ENCODE assay signal across 8 cellular contexts in the genomic region with DNA sequence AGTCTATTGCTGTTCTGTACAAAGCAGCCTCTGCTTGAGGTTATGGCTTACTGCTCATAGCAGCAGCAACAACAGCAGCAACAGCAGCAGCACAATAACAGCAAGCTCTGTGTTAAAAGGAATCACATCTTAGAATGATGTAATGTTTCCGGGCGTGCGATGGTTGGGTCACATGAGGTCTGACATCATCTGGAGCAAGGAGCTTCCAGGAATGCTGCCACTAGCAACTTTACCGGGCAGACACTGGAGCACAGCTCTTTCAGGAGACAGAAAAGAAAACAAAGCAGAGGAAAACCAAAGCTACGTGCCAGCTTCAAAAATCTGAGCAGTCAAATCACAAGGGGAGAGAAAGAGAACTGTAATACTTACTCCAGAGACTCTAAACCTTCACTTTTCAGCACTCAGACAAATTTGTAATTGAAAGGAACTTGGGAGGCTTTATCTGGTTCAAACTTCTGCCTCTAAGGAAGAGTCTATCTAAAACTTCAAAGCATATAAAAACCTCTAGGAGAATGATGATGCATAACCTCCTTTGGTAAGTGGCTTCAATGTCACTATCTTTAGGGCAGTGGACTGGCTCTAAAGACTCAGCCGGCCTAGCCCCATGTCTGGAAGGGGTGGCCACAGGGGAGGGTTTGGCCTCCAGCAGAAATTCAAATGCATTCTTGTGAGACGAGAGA. TPM values are rescaled to one million over a fixed set of nuclear protein-coding genes. Genes with fewer than 3 reads are reported as not detected.
DNase-seq lines count a peak whose midpoint lies in the region; ATAC-seq, FAIRE-seq and TF ChIP-seq lines count a peak whose summit lies in the region.

No MANE protein-coding gene starts in this region.

- ATAC-seq in HG03095 (IDR thresholded peaks at IDR 0.05; ENCODE audit: unreplicated experiment) = no peak
- ATAC-seq in naive thymus-derived CD4-positive, alpha-beta T cell = no peak

- H3K27me3 ChIP-seq in bronchial epithelial cell (ENCODE audit: control insufficient read depth, insufficient read depth, low read length) = no peaks in the 10 kb centered on the region
- H3K27me3 ChIP-seq in kidney epithelial cell (ENCODE audit: control insufficient read depth, insufficient read depth, low read length) = no peaks in the 10 kb centered on the region
- no peaks in the 10 kb centered on the region for H3K27me3 ChIP-seq in naive thymus-derived CD4-positive, alpha-beta T cell (ENCODE audit: control insufficient read depth in 2 of 2, insufficient read depth in 2 of 2, low read length in 2 of 2)

- POLR2A ChIA-PET in naive thymus-derived CD4-positive, alpha-beta T cell (lab: Charles Lee) = no interaction called here

- TF ChIP-seq CTCF in bronchial epithelial cell (IDR thresholded peaks at IDR 0.05; ENCODE audit: insufficient read depth, low read length, severe bottlenecking) = no peak
- TF ChIP-seq CTCF in kidney epithelial cell (IDR thresholded peaks at IDR 0.05; ENCODE audit: insufficient read depth, low read length, poor library complexity, severe bottlenecking) = no peak

- H3K36me3 ChIP-seq in bronchial epithelial cell (ENCODE audit: control insufficient read depth, insufficient read depth, low read length) (no peaks in the 10 kb centered on the region), kidney epithelial cell (ENCODE audit: control insufficient read depth, insufficient read depth, low read length) (no peaks in the 10 kb centered on the region)
- H3K36me3 ChIP-seq in naive thymus-derived CD4-positive, alpha-beta T cell (ENCODE audit: control insufficient read depth in 2 of 3, insufficient read depth in 3 of 3, low read length in 3 of 3) = no peaks in the 10 kb centered on the region

- H3K4me3 Mint-ChIP-seq in naive thymus-derived CD4-positive, alpha-beta T cell = peak overlapping the region in 1 of 10 donors; percentile 34

- H3K27ac ChIP-seq in substantia nigra (ENCODE audit: low read depth, low read length, poor library complexity, severe bottlenecking) = no peak overlapping the region
- H3K27ac ChIP-seq in naive thymus-derived CD4-positive, alpha-beta T cell (ENCODE audit: low read depth, low read length) = no peak overlapping the region

- no peaks in the 10 kb centered on the region for H3K36me3 Mint-ChIP-seq in naive thymus-derived CD4-positive, alpha-beta T cell

- peaks cover 0 to 5% (median 0%) of the 10 kb centered on the region in 7 donors for H3K4me1 Mint-ChIP-seq in naive thymus-derived CD4-positive, alpha-beta T cell

- FAIRE-seq in bronchial epithelial cell (lab: Jason Lieb, UNC) = no peak

- H3K27ac Mint-ChIP-seq in naive thymus-derived CD4-positive, alpha-beta T cell = no peak overlapping the region

- in situ Hi-C loops in G401 (cut with HindIII; ENCODE audit: low sequenced_read_pairs) = no loop called here

- intact Hi-C loops in naive thymus-derived CD4-positive, alpha-beta T cell (cut with micrococcal nuclease) = no loop called here

- DNase-seq in AG08395 (ENCODE audit: low spot score) (peak; percentile 89), NCI-H2029 (lab: John Stamatoyannopoulos, UW) (peak; percentile 62), bronchial epithelial cell (ENCODE audit: low read depth) (peak; percentile 87), kidney epithelial cell (ENCODE audit: low read depth) (peak; percentile 90), substantia nigra (lab: John Stamatoyannopoulos, UW) (peak in 28 of 49 donors; percentile 1 to 59 (median 25)), G401 (ENCODE audit: low spot score) (no peak)
- DNase-seq in naive thymus-derived CD4-positive, alpha-beta T cell = no peak

- H3K9me3 Mint-ChIP-seq in naive thymus-derived CD4-positive, alpha-beta T cell = peaks cover 0 to 10% (median 6%) of the 10 kb centered on the region in 11 donors

- CTCF ChIA-PET in naive thymus-derived CD4-positive, alpha-beta T cell (lab: Charles Lee) = no interaction called here

- no peaks in the 10 kb centered on the region for H3K9me3 ChIP-seq in naive thymus-derived CD4-positive, alpha-beta T cell (ENCODE audit: control insufficient read depth in 2 of 3, low read length in 3 of 3)

- H3K4me3 ChIP-seq in bronchial epithelial cell (ENCODE audit: low read depth, low read length) (no peak overlapping the region), kidney epithelial cell (ENCODE audit: low read depth, low read length) (no peak overlapping the region)
- H3K4me3 ChIP-seq in naive thymus-derived CD4-positive, alpha-beta T cell (ENCODE audit: low read length) = no peak overlapping the region

- H3K4me1 ChIP-seq in naive thymus-derived CD4-positive, alpha-beta T cell (ENCODE audit: control insufficient read depth in 2 of 2, insufficient read depth in 2 of 2, low read length in 2 of 2) = no peaks in the 10 kb centered on the region

- H3K27me3 Mint-ChIP-seq in naive thymus-derived CD4-positive, alpha-beta T cell = peaks cover 23 to 29% (median 25%) of the 10 kb centered on the region in 5 donors

RNA-seq across cellular contexts. Expression of a gene that starts 28.3 kb away (rescaled TPM):
- total RNA-seq in bronchial epithelial cell (26.1 and 31.5 TPM in 2 replicates), kidney epithelial cell (27.5 and 33.0 TPM in 2 replicates)
- 10 to 100 TPM; 36.8 to 53.0 (median 46.4) TPM for total RNA-seq in naive thymus-derived CD4-positive, alpha-beta T cell
- polyA plus RNA-seq in naive thymus-derived CD4-positive, alpha-beta T cell = 10 to 100 TPM; 13.9 to 14.7 TPM
- total RNA-seq in G401 (2014; rRNA removed; shearing (Covaris generic)) = 10.6 and 17.8 TPM in 2 replicates

Comparison
In these comparisons a context has a peak if more than half of its experiments do, and no peak if none do; other contexts are left out.
1. DNase-seq: peak in AG08395 (single experiment), NCI-H2029 (single experiment), bronchial epithelial cell (single experiment), kidney epithelial cell (single experiment) and substantia nigra (28 of 49); none in naive thymus-derived CD4-positive, alpha-beta T cell (0 of 9) and G401 (single experiment).